In genomic region chr15:88834211-88834812, GRCh38 we compare ENCODE assay signal across 9 cellular contexts. TPM values are rescaled to one million over a fixed set of nuclear protein-coding genes. Genes with fewer than 3 reads are reported as not detected.
A peak's percentile ranks its signal among the peaks of the same experiment; 100 is the strongest.
DNase-seq lines count a peak whose midpoint lies in the region; ATAC-seq and TF ChIP-seq lines count a peak whose summit lies in the region.
"Had no signal": no experiment of that assay in that cellular context is flagged by ENCODE, and none has a peak within 500 bp of the region (broad histone marks: within the 10 kb centered on the region; RNA-seq: fewer than 3 reads in every experiment).

No MANE protein-coding gene starts in this region.

- peak; percentile 86 for TF ChIP-seq CTCF in C4-2B (conservative IDR thresholded peaks at IDR 0.05)

- no peak overlapping the region for H3K4me3 Mint-ChIP-seq in activated T-cell treated with anti-CD3 and anti-CD28 coated beads, Interleukin-2, amount 50 U/mL, for 72 hours
- H3K4me3 Mint-ChIP-seq: stimulated activated naive CD8-positive, alpha-beta T cell treated with anti-CD3 and anti-CD28 coated beads, Interleukin-15, Interleukin-2, amounts not matched to agents 100 ng/mL and 50 ng/mL, for 24 hours had no signal

- peak; percentile 63 for DNase-seq in HT1080 (ENCODE audit: low read depth)
- DNase-seq in activated T-cell treated with anti-CD3 and anti-CD28 coated beads, Interleukin-2, amount 50 U/mL, for 72 hours, result peak; percentile 5 to 7
- DNase-seq in head of caudate nucleus, result peak; percentile 46 to 84 (median 69)
- DNase-seq in pons (ENCODE audit: low spot score), result peak; percentile 42
- DNase-seq in NCI-H2107 treated with DMSO at 0.1 percent for 48 hours (lab: John Stamatoyannopoulos, UW; ENCODE audit: unreplicated experiment), result no peak
- no peak for DNase-seq in GM19240 (ENCODE audit: insufficient read length, low spot score)

- intact Hi-C loops in head of caudate nucleus (cut with DNase I), result loop anchor here (5.0 to 10.0 kb wide), 3 partner anchors 180 to 360 kb away; partner anchors contain the start of gene AEN

- H3K27ac Mint-ChIP-seq in activated T-cell treated with anti-CD3 and anti-CD28 coated beads, Interleukin-2, amount 50 U/mL, for 72 hours, result no peak overlapping the region
- H3K27ac Mint-ChIP-seq: stimulated activated naive CD8-positive, alpha-beta T cell treated with anti-CD3 and anti-CD28 coated beads, Interleukin-15, Interleukin-2, amounts not matched to agents 100 ng/mL and 50 ng/mL, for 24 hours had no signal

- no peaks in the 10 kb centered on the region for H3K9me3 Mint-ChIP-seq in activated T-cell treated with anti-CD3 and anti-CD28 coated beads, Interleukin-2, amount 50 U/mL, for 72 hours
- H3K9me3 Mint-ChIP-seq: stimulated activated naive CD8-positive, alpha-beta T cell treated with anti-CD3 and anti-CD28 coated beads, Interleukin-15, Interleukin-2, amounts not matched to agents 100 ng/mL and 50 ng/mL, for 24 hours had no signal

- H3K27me3 Mint-ChIP-seq in activated T-cell treated with anti-CD3 and anti-CD28 coated beads, Interleukin-2, amount 50 U/mL, for 72 hours (ENCODE audit: low read depth), result peaks cover 3% of the 10 kb centered on the region
- H3K27me3 Mint-ChIP-seq: stimulated activated naive CD8-positive, alpha-beta T cell treated with anti-CD3 and anti-CD28 coated beads, Interleukin-15, Interleukin-2, amounts not matched to agents 100 ng/mL and 50 ng/mL, for 24 hours had no signal

- ATAC-seq in activated T-cell treated with anti-CD3 and anti-CD28 coated beads, Interleukin-2, amount 50 U/mL, for 72 hours (replicated peaks in 1 of 2), result peak; percentile 70 to 82
- ATAC-seq in GM18520 (IDR thresholded peaks at IDR 0.05; ENCODE audit: unreplicated experiment), result no peak

- no peaks in the 10 kb centered on the region for H3K36me3 Mint-ChIP-seq in activated T-cell treated with anti-CD3 and anti-CD28 coated beads, Interleukin-2, amount 50 U/mL, for 72 hours (ENCODE audit: insufficient read depth in 2 of 2)

- no peak overlapping the region for H3K27ac ChIP-seq in C4-2B

- H3K4me1 Mint-ChIP-seq in activated T-cell treated with anti-CD3 and anti-CD28 coated beads, Interleukin-2, amount 50 U/mL, for 72 hours (ENCODE audit: low read depth), result peaks cover 10% of the 10 kb centered on the region

RNA-seq across cellular contexts. Expression of gene ACAN, which starts 31.1 kb away (rescaled TPM):
- 0.27 and 0.37 TPM in 2 replicates for total RNA-seq in HT1080 (2014; rRNA removed; shearing (Covaris generic))
- 0.02 TPM in 1 of 2 replicates, not detected in the other for polyA plus RNA-seq in HT1080 (2015; cell fraction: cytosol; rRNA removed)
- not detected in 2 replicates for polyA plus RNA-seq in HT1080 (2015; cell fraction: nucleus; rRNA removed)
- total RNA-seq in activated T-cell treated with anti-CD3 and anti-CD28 coated beads, Interleukin-2, amount 50 U/mL, for 72 hours, result not detected

Comparison
In these comparisons a context has a peak if more than half of its experiments do, and no peak if none do; other contexts are left out.
1. DNase-seq: peak in HT1080 (single experiment), activated T-cell treated with anti-CD3 and anti-CD28 coated beads, Interleukin-2, amount 50 U/mL, for 72 hours (2 of 2), head of caudate nucleus (42 of 42) and pons (single experiment); none in NCI-H2107 treated with DMSO at 0.1 percent for 48 hours (single experiment) and GM19240 (single experiment).